ENCODE assay signal across 1 cellular context in the genomic region with DNA sequence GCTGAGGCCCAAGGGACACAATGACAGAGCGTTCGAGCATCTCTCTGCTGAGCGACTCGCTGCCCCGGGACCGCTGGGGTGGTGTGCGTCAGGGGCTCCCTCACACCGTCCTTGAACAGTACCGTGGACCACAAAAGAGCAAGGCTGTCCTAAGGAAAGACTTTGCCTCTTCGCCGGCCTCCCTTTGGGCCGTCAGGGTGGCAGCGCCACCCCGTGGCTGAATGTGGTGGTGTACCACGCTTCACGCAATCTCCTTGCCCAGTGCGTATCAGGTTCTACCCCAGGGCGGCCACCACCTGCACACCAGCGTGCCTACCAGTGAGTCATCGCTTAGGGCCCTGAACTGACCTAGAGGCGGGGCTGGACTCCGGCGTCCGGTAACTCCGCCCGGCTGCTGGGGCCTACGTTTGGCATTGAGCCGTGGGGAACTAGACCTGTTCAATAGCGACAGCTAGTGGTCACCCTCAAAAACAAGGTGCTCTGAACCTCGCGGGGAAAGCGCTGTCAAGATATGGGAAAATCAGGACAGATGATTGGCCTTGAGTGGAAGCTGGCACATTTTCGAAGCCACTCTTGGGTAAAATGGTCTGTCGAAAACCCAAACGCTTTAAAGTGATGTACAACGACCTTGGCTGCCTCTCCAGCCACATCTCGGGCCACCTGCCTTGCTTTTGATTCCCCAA.
A peak's percentile ranks its signal among the peaks of the same experiment; 100 is the strongest.
TF ChIP-seq lines count a peak whose summit lies in the region.

No MANE protein-coding gene starts in this region.

TF ChIP-seq in K562, 482 proteins besides CTCF, POLR2A, EP300 and RAD21 (continued from another document and continues in another):
- TF ChIP-seq, protein P1, sequence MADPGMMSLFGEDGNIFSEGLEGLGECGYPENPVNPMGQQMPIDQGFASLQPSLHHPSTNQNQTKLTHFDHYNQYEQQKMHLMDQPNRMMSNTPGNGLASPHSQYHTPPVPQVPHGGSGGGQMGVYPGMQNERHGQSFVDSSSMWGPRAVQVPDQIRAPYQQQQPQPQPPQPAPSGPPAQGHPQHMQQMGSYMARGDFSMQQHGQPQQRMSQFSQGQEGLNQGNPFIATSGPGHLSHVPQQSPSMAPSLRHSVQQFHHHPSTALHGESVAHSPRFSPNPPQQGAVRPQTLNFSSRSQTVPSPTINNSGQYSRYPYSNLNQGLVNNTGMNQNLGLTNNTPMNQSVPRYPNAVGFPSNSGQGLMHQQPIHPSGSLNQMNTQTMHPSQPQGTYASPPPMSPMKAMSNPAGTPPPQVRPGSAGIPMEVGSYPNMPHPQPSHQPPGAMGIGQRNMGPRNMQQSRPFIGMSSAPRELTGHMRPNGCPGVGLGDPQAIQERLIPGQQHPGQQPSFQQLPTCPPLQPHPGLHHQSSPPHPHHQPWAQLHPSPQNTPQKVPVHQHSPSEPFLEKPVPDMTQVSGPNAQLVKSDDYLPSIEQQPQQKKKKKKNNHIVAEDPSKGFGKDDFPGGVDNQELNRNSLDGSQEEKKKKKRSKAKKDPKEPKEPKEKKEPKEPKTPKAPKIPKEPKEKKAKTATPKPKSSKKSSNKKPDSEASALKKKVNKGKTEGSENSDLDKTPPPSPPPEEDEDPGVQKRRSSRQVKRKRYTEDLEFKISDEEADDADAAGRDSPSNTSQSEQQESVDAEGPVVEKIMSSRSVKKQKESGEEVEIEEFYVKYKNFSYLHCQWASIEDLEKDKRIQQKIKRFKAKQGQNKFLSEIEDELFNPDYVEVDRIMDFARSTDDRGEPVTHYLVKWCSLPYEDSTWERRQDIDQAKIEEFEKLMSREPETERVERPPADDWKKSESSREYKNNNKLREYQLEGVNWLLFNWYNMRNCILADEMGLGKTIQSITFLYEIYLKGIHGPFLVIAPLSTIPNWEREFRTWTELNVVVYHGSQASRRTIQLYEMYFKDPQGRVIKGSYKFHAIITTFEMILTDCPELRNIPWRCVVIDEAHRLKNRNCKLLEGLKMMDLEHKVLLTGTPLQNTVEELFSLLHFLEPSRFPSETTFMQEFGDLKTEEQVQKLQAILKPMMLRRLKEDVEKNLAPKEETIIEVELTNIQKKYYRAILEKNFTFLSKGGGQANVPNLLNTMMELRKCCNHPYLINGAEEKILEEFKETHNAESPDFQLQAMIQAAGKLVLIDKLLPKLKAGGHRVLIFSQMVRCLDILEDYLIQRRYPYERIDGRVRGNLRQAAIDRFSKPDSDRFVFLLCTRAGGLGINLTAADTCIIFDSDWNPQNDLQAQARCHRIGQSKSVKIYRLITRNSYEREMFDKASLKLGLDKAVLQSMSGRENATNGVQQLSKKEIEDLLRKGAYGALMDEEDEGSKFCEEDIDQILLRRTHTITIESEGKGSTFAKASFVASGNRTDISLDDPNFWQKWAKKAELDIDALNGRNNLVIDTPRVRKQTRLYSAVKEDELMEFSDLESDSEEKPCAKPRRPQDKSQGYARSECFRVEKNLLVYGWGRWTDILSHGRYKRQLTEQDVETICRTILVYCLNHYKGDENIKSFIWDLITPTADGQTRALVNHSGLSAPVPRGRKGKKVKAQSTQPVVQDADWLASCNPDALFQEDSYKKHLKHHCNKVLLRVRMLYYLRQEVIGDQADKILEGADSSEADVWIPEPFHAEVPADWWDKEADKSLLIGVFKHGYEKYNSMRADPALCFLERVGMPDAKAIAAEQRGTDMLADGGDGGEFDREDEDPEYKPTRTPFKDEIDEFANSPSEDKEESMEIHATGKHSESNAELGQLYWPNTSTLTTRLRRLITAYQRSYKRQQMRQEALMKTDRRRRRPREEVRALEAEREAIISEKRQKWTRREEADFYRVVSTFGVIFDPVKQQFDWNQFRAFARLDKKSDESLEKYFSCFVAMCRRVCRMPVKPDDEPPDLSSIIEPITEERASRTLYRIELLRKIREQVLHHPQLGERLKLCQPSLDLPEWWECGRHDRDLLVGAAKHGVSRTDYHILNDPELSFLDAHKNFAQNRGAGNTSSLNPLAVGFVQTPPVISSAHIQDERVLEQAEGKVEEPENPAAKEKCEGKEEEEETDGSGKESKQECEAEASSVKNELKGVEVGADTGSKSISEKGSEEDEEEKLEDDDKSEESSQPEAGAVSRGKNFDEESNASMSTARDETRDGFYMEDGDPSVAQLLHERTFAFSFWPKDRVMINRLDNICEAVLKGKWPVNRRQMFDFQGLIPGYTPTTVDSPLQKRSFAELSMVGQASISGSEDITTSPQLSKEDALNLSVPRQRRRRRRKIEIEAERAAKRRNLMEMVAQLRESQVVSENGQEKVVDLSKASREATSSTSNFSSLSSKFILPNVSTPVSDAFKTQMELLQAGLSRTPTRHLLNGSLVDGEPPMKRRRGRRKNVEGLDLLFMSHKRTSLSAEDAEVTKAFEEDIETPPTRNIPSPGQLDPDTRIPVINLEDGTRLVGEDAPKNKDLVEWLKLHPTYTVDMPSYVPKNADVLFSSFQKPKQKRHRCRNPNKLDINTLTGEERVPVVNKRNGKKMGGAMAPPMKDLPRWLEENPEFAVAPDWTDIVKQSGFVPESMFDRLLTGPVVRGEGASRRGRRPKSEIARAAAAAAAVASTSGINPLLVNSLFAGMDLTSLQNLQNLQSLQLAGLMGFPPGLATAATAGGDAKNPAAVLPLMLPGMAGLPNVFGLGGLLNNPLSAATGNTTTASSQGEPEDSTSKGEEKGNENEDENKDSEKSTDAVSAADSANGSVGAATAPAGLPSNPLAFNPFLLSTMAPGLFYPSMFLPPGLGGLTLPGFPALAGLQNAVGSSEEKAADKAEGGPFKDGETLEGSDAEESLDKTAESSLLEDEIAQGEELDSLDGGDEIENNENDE (IDR thresholded peaks at IDR 0.05; ENCODE audit: low read depth, low read length), result no peak
- TF ChIP-seq SIN3A (IDR thresholded peaks at IDR 0.05; ENCODE audit: borderline replicate concordance in 2 of 2, control insufficient read depth in 1 of 2, low read depth in 2 of 2, low read length in 2 of 2), result no peak
- TF ChIP-seq, protein P2, sequence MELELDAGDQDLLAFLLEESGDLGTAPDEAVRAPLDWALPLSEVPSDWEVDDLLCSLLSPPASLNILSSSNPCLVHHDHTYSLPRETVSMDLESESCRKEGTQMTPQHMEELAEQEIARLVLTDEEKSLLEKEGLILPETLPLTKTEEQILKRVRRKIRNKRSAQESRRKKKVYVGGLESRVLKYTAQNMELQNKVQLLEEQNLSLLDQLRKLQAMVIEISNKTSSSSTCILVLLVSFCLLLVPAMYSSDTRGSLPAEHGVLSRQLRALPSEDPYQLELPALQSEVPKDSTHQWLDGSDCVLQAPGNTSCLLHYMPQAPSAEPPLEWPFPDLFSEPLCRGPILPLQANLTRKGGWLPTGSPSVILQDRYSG (tag; conservative IDR thresholded peaks at IDR 0.05; ENCODE audit: low read depth), result no peak
- no peak for TF ChIP-seq MTF1 (CRISPR knock-in tag; IDR thresholded peaks at IDR 0.05; ENCODE audit: borderline replicate concordance)
- TF ChIP-seq SLC30A9 (CRISPR knock-in tag; IDR thresholded peaks at IDR 0.05), result no peak
- TF ChIP-seq GATAD2A (IDR thresholded peaks at IDR 0.05), result no peak
- TF ChIP-seq, protein P3, sequence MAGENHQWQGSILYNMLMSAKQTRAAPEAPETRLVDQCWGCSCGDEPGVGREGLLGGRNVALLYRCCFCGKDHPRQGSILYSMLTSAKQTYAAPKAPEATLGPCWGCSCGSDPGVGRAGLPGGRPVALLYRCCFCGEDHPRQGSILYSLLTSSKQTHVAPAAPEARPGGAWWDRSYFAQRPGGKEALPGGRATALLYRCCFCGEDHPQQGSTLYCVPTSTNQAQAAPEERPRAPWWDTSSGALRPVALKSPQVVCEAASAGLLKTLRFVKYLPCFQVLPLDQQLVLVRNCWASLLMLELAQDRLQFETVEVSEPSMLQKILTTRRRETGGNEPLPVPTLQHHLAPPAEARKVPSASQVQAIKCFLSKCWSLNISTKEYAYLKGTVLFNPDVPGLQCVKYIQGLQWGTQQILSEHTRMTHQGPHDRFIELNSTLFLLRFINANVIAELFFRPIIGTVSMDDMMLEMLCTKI (IDR thresholded peaks at IDR 0.05; ENCODE audit: partially characterized antibody), result no peak
- no peak for TF ChIP-seq ZNF668 (CRISPR knock-in tag; IDR thresholded peaks at IDR 0.05)
- TF ChIP-seq, protein P4, sequence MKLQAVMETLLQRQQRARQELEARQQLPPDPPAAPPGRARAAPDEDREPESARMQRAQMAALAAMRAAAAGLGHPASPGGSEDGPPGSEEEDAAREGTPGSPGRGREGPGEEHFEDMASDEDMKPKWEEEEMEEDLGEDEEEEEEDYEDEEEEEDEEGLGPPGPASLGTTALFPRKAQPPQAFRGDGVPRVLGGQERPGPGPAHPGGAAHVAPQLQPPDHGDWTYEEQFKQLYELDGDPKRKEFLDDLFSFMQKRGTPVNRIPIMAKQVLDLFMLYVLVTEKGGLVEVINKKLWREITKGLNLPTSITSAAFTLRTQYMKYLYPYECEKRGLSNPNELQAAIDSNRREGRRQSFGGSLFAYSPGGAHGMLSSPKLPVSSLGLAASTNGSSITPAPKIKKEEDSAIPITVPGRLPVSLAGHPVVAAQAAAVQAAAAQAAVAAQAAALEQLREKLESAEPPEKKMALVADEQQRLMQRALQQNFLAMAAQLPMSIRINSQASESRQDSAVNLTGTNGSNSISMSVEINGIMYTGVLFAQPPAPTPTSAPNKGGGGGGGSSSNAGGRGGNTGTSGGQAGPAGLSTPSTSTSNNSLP (IDR thresholded peaks at IDR 0.05; ENCODE audit: borderline replicate concordance, low read depth, low read length), result no peak
- no peak for TF ChIP-seq DIDO1 (tag; IDR thresholded peaks at IDR 0.05; ENCODE audit: low read depth)
- TF ChIP-seq BRF1 (IDR thresholded peaks at IDR 0.05; ENCODE audit: borderline replicate concordance, extremely low read depth, insufficient read length), result no peak
- TF ChIP-seq, protein P5, sequence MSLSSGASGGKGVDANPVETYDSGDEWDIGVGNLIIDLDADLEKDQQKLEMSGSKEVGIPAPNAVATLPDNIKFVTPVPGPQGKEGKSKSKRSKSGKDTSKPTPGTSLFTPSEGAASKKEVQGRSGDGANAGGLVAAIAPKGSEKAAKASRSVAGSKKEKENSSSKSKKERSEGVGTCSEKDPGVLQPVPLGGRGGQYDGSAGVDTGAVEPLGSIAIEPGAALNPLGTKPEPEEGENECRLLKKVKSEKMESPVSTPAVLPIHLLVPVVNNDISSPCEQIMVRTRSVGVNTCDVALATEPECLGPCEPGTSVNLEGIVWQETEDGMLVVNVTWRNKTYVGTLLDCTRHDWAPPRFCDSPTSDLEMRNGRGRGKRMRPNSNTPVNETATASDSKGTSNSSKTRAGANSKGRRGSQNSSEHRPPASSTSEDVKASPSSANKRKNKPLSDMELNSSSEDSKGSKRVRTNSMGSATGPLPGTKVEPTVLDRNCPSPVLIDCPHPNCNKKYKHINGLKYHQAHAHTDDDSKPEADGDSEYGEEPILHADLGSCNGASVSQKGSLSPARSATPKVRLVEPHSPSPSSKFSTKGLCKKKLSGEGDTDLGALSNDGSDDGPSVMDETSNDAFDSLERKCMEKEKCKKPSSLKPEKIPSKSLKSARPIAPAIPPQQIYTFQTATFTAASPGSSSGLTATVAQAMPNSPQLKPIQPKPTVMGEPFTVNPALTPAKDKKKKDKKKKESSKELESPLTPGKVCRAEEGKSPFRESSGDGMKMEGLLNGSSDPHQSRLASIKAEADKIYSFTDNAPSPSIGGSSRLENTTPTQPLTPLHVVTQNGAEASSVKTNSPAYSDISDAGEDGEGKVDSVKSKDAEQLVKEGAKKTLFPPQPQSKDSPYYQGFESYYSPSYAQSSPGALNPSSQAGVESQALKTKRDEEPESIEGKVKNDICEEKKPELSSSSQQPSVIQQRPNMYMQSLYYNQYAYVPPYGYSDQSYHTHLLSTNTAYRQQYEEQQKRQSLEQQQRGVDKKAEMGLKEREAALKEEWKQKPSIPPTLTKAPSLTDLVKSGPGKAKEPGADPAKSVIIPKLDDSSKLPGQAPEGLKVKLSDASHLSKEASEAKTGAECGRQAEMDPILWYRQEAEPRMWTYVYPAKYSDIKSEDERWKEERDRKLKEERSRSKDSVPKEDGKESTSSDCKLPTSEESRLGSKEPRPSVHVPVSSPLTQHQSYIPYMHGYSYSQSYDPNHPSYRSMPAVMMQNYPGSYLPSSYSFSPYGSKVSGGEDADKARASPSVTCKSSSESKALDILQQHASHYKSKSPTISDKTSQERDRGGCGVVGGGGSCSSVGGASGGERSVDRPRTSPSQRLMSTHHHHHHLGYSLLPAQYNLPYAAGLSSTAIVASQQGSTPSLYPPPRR (CRISPR knock-in tag; IDR thresholded peaks at IDR 0.05; ENCODE audit: borderline replicate concordance), result peak; percentile 73; the same call in 1 of the 2 replicates
- TF ChIP-seq YY1 (IDR thresholded peaks at IDR 0.05; ENCODE audit: borderline replicate concordance in 1 of 3, control insufficient read depth in 1 of 3, extremely low read depth in 1 of 3, insufficient read depth in 3 of 3, insufficient read length in 1 of 3, insufficient replicate concordance in 2 of 3, low read depth in 1 of 3, low read length in 2 of 3), result peak in 1 of 3 experiments; percentile 55
- TF ChIP-seq MAFK (IDR thresholded peaks at IDR 0.05; ENCODE audit: low read length), result no peak
